8 cellular contexts compared by ENCODE assay signal in genomic region chr4:82984459-82984858, GRCh38. TPM values are rescaled to one million over a fixed set of nuclear protein-coding genes. Genes with fewer than 3 reads are reported as not detected.
A peak's percentile ranks its signal among the peaks of the same experiment; 100 is the strongest.
DNase-seq lines count a peak whose midpoint lies in the region; ATAC-seq, FAIRE-seq and TF ChIP-seq lines count a peak whose summit lies in the region.
"Had no signal": no experiment of that assay in that cellular context is flagged by ENCODE, and none has a peak within 500 bp of the region (broad histone marks: within the 10 kb centered on the region; RNA-seq: fewer than 3 reads in every experiment).

No MANE protein-coding gene starts in this region.

- ATAC-seq in pancreas (no peak), GM18907 (IDR thresholded peaks at IDR 0.05; ENCODE audit: unreplicated experiment) (no peak)

- H3K27me3 ChIP-seq in pancreas: no peaks in the 10 kb centered on the region

- intact Hi-C loops in pancreas (cut with DNase I): no loop called here

- no peak overlapping the region for H3K27ac ChIP-seq in pancreas

- no peak for FAIRE-seq in pancreas (lab: Jason Lieb, UNC)

- TF ChIP-seq CTCF in pancreas (IDR thresholded peaks at IDR 0.05): no peak

- no peaks in the 10 kb centered on the region for H3K36me3 ChIP-seq in pancreas

- no peak overlapping the region for H3K4me3 ChIP-seq in pancreas

- H3K4me1 ChIP-seq in pancreas: no peaks in the 10 kb centered on the region

- no peaks in the 10 kb centered on the region for H3K9me3 ChIP-seq in pancreas

- DNase-seq in DMS 273 treated with DMSO at 0.1 percent for 48 hours (lab: John Stamatoyannopoulos, UW) (peak; percentile 14), HT1080 (ENCODE audit: low read depth) (peak; percentile 56), amniotic epithelial cell (ENCODE audit: low read depth) (peak; percentile 71), iris pigment epithelial cell (ENCODE audit: low read depth) (peak; percentile 78), pancreas (no peak), NCI-H1092 treated with DMSO at 0.1 percent for 48 hours (lab: John Stamatoyannopoulos, UW) (no peak)
- DNase-seq: NCI-H446 treated with DMSO at 0.1 percent for 48 hours had no signal

- WGBS in pancreas, 2 donors: 96 to 99% methylated on average over 4 of the region's 4 CpGs

RNA-seq across cellular contexts. Expression of gene LIN54, which starts 26.2 kb away (rescaled TPM):
- 16.4 and 18.5 TPM in 2 replicates for total RNA-seq in HT1080 (2014; rRNA removed; shearing (Covaris generic))
- polyA plus RNA-seq in HT1080 (2015; cell fraction: cytosol; rRNA removed): 9.3 and 10.8 TPM in 2 replicates
- polyA plus RNA-seq in HT1080 (2015; cell fraction: nucleus; rRNA removed): 6.2 and 6.4 TPM in 2 replicates
- 1 to 10 TPM; 2.6 to 5.7 (median 3.7) TPM for total RNA-seq in pancreas
- polyA plus RNA-seq in pancreas: 1 to 10 TPM; 1.1 to 2.1 TPM

RNA-seq across cellular contexts. Expression of gene COPS4, which starts 50.5 kb away (rescaled TPM):
- total RNA-seq in HT1080 (2014; rRNA removed; shearing (Covaris generic)): 48.6 and 66.7 TPM in 2 replicates
- 45.3 and 48.1 TPM in 2 replicates for polyA plus RNA-seq in HT1080 (2015; cell fraction: cytosol; rRNA removed)
- polyA plus RNA-seq in HT1080 (2015; cell fraction: nucleus; rRNA removed): 38.4 and 44.5 TPM in 2 replicates
- total RNA-seq in pancreas: 10 to 100 TPM in 5 of 6 donors, 1 to 10 TPM in 1; 9.0 to 16.3 (median 13.0) TPM
- polyA plus RNA-seq in pancreas: 10 to 100 TPM in 1 of 2 donors, 1 to 10 TPM in 1; 9.7 to 23.2 TPM

Comparison
In these comparisons a context has a peak if more than half of its experiments do, and no peak if none do; other contexts are left out.
1. DNase-seq: peak in DMS 273 treated with DMSO at 0.1 percent for 48 hours (single experiment), HT1080 (single experiment), amniotic epithelial cell (single experiment) and iris pigment epithelial cell (single experiment); none in pancreas (0 of 6) and NCI-H1092 treated with DMSO at 0.1 percent for 48 hours (single experiment).